ENCODE assay signal across 8 cellular contexts in genomic region chr2:55175254-55176093, GRCh38. TPM values are rescaled to one million over a fixed set of nuclear protein-coding genes. Genes with fewer than 3 reads are reported as not detected.
A peak's percentile ranks its signal among the peaks of the same experiment; 100 is the strongest.
DNase-seq lines count a peak whose midpoint lies in the region; ATAC-seq, FAIRE-seq and TF ChIP-seq lines count a peak whose summit lies in the region.

No MANE protein-coding gene starts in this region.

- 8% methylated on average over 5 of the region's 5 CpGs for WGBS in GM12878 (ENCODE audit: insufficient coverage, insufficient replicate concordance, low lambda C conversion rate, missing lambda C conversion rate)
- WGBS in tibial nerve, 2 donors: 17 to 18% methylated on average over 5 of the region's 5 CpGs

- no peak overlapping the region for H3K9ac ChIP-seq in GM12878 (ENCODE audit: control insufficient read depth, insufficient read depth, low read length)

- TF ChIP-seq POLR2A in GM12878 (IDR thresholded peaks at IDR 0.05; ENCODE audit: low read depth, low read length) (no peak), tibial nerve (IDR thresholded peaks at IDR 0.05) (no peak)

- no peaks in the 10 kb centered on the region for H3K4me1 ChIP-seq in GM12878 (ENCODE audit: control insufficient read depth, insufficient read depth, low read length)
- peaks cover 0 to 13% (median 0%) of the 10 kb centered on the region in 4 donors for H3K4me1 ChIP-seq in tibial nerve
- H3K4me1 ChIP-seq in effector memory CD4-positive, alpha-beta T cell (ENCODE audit: control insufficient read depth, insufficient read depth, low read length, poor library complexity, severe bottlenecking): no peaks in the 10 kb centered on the region

- H3K27me3 ChIP-seq in GM12878 (replicated peaks in 1 of 2; ENCODE audit: control insufficient read depth in 2 of 2, insufficient read depth in 2 of 2, low read length in 1 of 2) (no peaks in the 10 kb centered on the region), tibial nerve (no peaks in the 10 kb centered on the region)
- H3K27me3 ChIP-seq in effector memory CD4-positive, alpha-beta T cell (replicated peaks; ENCODE audit: control insufficient read depth, insufficient read depth, low read length, poor library complexity, severe bottlenecking): no peaks in the 10 kb centered on the region

- no peak overlapping the region for H3K4me2 ChIP-seq in GM12878 (ENCODE audit: control insufficient read depth, insufficient read depth)

- TF ChIP-seq RAD21 in GM12878 (IDR thresholded peaks at IDR 0.05; ENCODE audit: insufficient read depth, low read depth, low read length): peak; percentile 82

- peak; percentile 94 for FAIRE-seq in GM12878 (lab: Jason Lieb, UNC)

- H3K36me3 ChIP-seq in GM12878 (ENCODE audit: control insufficient read depth in 2 of 2, insufficient read depth in 2 of 2, low read length in 1 of 2) (no peaks in the 10 kb centered on the region), tibial nerve (no peaks in the 10 kb centered on the region)
- H3K36me3 ChIP-seq in effector memory CD4-positive, alpha-beta T cell (ENCODE audit: control insufficient read depth, insufficient read depth, low read length): no peaks in the 10 kb centered on the region

- H3K27ac ChIP-seq in GM12878 (ENCODE audit: control insufficient read depth, insufficient read depth) (no peak overlapping the region), tibial nerve (no peak overlapping the region)
- H3K27ac ChIP-seq in effector memory CD4-positive, alpha-beta T cell (ENCODE audit: insufficient read depth, low read length, poor library complexity, severe bottlenecking): no peak overlapping the region

- CTCF ChIA-PET in activated CD4-positive, alpha-beta T cell treated with anti-CD3 and anti-CD28 coated beads, Interleukin-2, amount 10 ng/mL, durations not matched to agents 7 days and 5 days (lab: Charles Lee): interaction anchor here (1.0 to 1.8 kb wide), 4 partner anchors 10 to 281 kb away, joined by 3 to 6 read pairs (median 4); no protein-coding TSS in a partner anchor
- CTCF ChIA-PET in GM12878 (lab: Yijun Ruan, JAX): interaction anchor here (0.7 to 19.0 kb wide), 31 partner anchors 9 to 1068 kb away, joined by 3 to 342 read pairs (median 4); partner anchors contain the start of gene RTN4

- no peaks in the 10 kb centered on the region for H3K79me2 ChIP-seq in GM12878 (ENCODE audit: control insufficient read depth, insufficient read depth, low read length)

- no peak overlapping the region for H3K4me3 Mint-ChIP-seq in activated CD4-positive, alpha-beta T cell treated with anti-CD3 and anti-CD28 coated beads, Interleukin-2, amount 10 ng/mL, durations not matched to agents 7 days and 5 days

- no peaks in the 10 kb centered on the region for H4K20me1 ChIP-seq in GM12878 (ENCODE audit: control insufficient read depth, insufficient read depth)

- peak; percentile 26 for DNase-seq in activated CD4-positive, alpha-beta T cell treated with anti-CD3 and anti-CD28 coated beads, Interleukin-2, amount 10 ng/mL, durations not matched to agents 7 days and 5 days
- no peak for DNase-seq in activated CD4-positive, alpha-beta T cell treated with anti-CD3 and anti-CD28 coated beads, Interleukin-2, amount 50 U/mL, for 4 hours
- peak; percentile 72 for DNase-seq in NCI-H446 treated with DMSO at 0.1 percent for 48 hours (lab: John Stamatoyannopoulos, UW)
- no peak for DNase-seq in GM12878 (ENCODE audit: low read depth, low spot score)
- DNase-seq in iris pigment epithelial cell (ENCODE audit: low read depth): peak; percentile 83
- no peak for DNase-seq in tibial nerve (ENCODE audit: low spot score in 2 of 2)
- DNase-seq in effector memory CD4-positive, alpha-beta T cell: no peak

- POLR2A ChIA-PET in activated CD4-positive, alpha-beta T cell treated with anti-CD3 and anti-CD28 coated beads, Interleukin-2, amount 10 ng/mL, durations not matched to agents 7 days and 5 days (lab: Charles Lee): no interaction called here
- POLR2A ChIA-PET in GM12878 (lab: Charles Lee): no interaction called here

- H3K36me3 Mint-ChIP-seq in activated CD4-positive, alpha-beta T cell treated with anti-CD3 and anti-CD28 coated beads, Interleukin-2, amount 10 ng/mL, durations not matched to agents 7 days and 5 days (ENCODE audit: low read depth): no peaks in the 10 kb centered on the region

- no peak overlapping the region for H3K4me3 ChIP-seq in GM12878
- no peak overlapping the region for H3K4me3 ChIP-seq in tibial nerve
- H3K4me3 ChIP-seq in effector memory CD4-positive, alpha-beta T cell (ENCODE audit: insufficient read depth, low read depth, low read length, poor library complexity, severe bottlenecking): no peak overlapping the region

- peaks cover 2% of the 10 kb centered on the region for H3K4me1 Mint-ChIP-seq in activated CD4-positive, alpha-beta T cell treated with anti-CD3 and anti-CD28 coated beads, Interleukin-2, amount 10 ng/mL, durations not matched to agents 7 days and 5 days

- intact Hi-C loops in GM12878 (cut with micrococcal nuclease; ENCODE audit: unreplicated experiment): loop anchor here (2.0 to 10.0 kb wide), 2 partner anchors 341 to 413 kb away; no protein-coding TSS in a partner anchor

- RAD21 ChIA-PET in GM12878 (lab: Charles Lee; ENCODE audit: unreplicated experiment): interaction anchor here (1.2 to 15.9 kb wide), 13 partner anchors 11 to 413 kb away, joined by 3 to 194 read pairs (median 5); partner anchors contain the start of gene RTN4

- in situ Hi-C loops in GM12878 (cut with MboI): no loop called here

- TF ChIP-seq EP300 in GM12878 (IDR thresholded peaks at IDR 0.05; ENCODE audit: borderline replicate concordance in 1 of 2, control insufficient read depth in 1 of 2, low read depth in 2 of 2, low read length in 2 of 2) (no peak), tibial nerve (IDR thresholded peaks at IDR 0.05) (no peak)

- H3K9me3 Mint-ChIP-seq in activated CD4-positive, alpha-beta T cell treated with anti-CD3 and anti-CD28 coated beads, Interleukin-2, amount 10 ng/mL, durations not matched to agents 7 days and 5 days: no peaks in the 10 kb centered on the region

- H3K27me3 Mint-ChIP-seq in activated CD4-positive, alpha-beta T cell treated with anti-CD3 and anti-CD28 coated beads, Interleukin-2, amount 10 ng/mL, durations not matched to agents 7 days and 5 days: no peaks in the 10 kb centered on the region

- SMC1A ChIA-PET in GM12878 (lab: Charles Lee; ENCODE audit: uncharacterized antibody, unreplicated experiment): interaction anchor here (0.6 to 17.4 kb wide), 23 partner anchors 10 to 510 kb away, joined by 3 to 260 read pairs (median 5); partner anchors contain the start of gene RTN4

- no peak overlapping the region for H3K27ac Mint-ChIP-seq in activated CD4-positive, alpha-beta T cell treated with anti-CD3 and anti-CD28 coated beads, Interleukin-2, amount 10 ng/mL, durations not matched to agents 7 days and 5 days

- H3K9me3 ChIP-seq in GM12878 (replicated peaks; ENCODE audit: control insufficient read depth, insufficient read depth, low read length) (no peaks in the 10 kb centered on the region), tibial nerve (no peaks in the 10 kb centered on the region)
- no peaks in the 10 kb centered on the region for H3K9me3 ChIP-seq in effector memory CD4-positive, alpha-beta T cell (ENCODE audit: control insufficient read depth, low read length)

- ATAC-seq in HG02884 (IDR thresholded peaks at IDR 0.05; ENCODE audit: unreplicated experiment): peak; percentile 66
- peak; percentile 86 for ATAC-seq in GM12878

- peak; percentile 39 to 68 (median 56); a peak in 4 of 6 replicates for TF ChIP-seq CTCF in GM12878 (IDR thresholded peaks at IDR 0.05 in 2 of 3, conservative IDR thresholded peaks at IDR 0.05 in 1 of 3; ENCODE audit: control insufficient read depth in 2 of 3, extremely low read depth in 1 of 3, insufficient read depth in 1 of 3, low read depth in 3 of 3, low read length in 3 of 3)
- TF ChIP-seq CTCF in tibial nerve (IDR thresholded peaks at IDR 0.05): peak; percentile 36 to 71 (median 39)

- H2AFZ ChIP-seq in GM12878 (ENCODE audit: control insufficient read depth, low read depth, low read length): peak overlapping the region; percentile 23

- BruUV-seq in GM12878 (replicated peaks; lab: Mats Ljungman, UMichigan): no TSS peak

RNA-seq across cellular contexts. Expression of gene CLHC1, which starts 56.6 kb away (rescaled TPM):
- total RNA-seq in activated CD4-positive, alpha-beta T cell treated with anti-CD3 and anti-CD28 coated beads, Interleukin-2, amount 10 ng/mL, durations not matched to agents 7 days and 5 days: 10 to 100 TPM in 1 of 2 experiments, 1 to 10 TPM in 1; 9.6 to 11.2 TPM
- 30.4 and 41.7 TPM in 2 replicates for total RNA-seq in GM12878 (2013; cell fraction: nucleolus; rRNA removed)
- total RNA-seq in GM12878 (2014; rRNA removed): 3.2 and 6.2 TPM in 2 replicates
- total RNA-seq in GM12878 (2014; rRNA removed; fragmentation: Illumina TruSeq; extraction: Trizol): 6.1 and 8.7 TPM in 2 replicates
- 4.0 and 6.2 TPM in 2 replicates for total RNA-seq in GM12878 (2021)
- 0.98 TPM for polyA plus RNA-seq in GM12878 (2011; ENCODE audit: low read depth)
- 6.8 and 10.1 TPM in 2 replicates for polyA plus RNA-seq in GM12878 (2011; rRNA removed)
- polyA plus RNA-seq in GM12878 (2011; cell fraction: cytosol; rRNA removed): 1.3 and 2.3 TPM in 2 replicates
- polyA plus RNA-seq in GM12878 (2011; cell fraction: nucleus; rRNA removed): 6.7 and 8.8 TPM in 2 replicates
- polyA plus RNA-seq in GM12878 (2012): 3.8 and 4.1 TPM in 2 replicates
- 3.5 and 4.0 TPM in 2 replicates for polyA plus RNA-seq in GM12878 (2014; fragmentation: Illumina TruSeq; extraction: Trizol)
- 1 to 10 TPM; 2.6 to 3.2 TPM for polyA plus RNA-seq in GM12878 (2014; fragmentation: Nextera tagmentation; extraction: Ambion mirVana)
- 5.1 and 5.7 TPM in 2 replicates for polyA plus RNA-seq in GM12878 (2014; rRNA removed)
- polyA plus RNA-seq in GM12878 (2016; fragmentation: Nextera tagmentation; extraction: Ambion mirVana): 1 to 10 TPM; 4.3 to 5.6 TPM
- polyA minus RNA-seq in GM12878 (2011; rRNA and poly(A)+ RNA removed): 1.5 and 6.6 TPM in 2 replicates
- 2.8 TPM in 1 of 2 replicates, not detected in the other for polyA minus RNA-seq in GM12878 (2011; cell fraction: cytosol; rRNA and poly(A)+ RNA removed)
- 8.7 and 13.1 TPM in 2 replicates for polyA minus RNA-seq in GM12878 (2011; cell fraction: nucleus; rRNA and poly(A)+ RNA removed)
- 10 to 100 TPM in 2 of 4 donors, 1 to 10 TPM in 2; 1.7 to 15.6 (median 9.9) TPM for total RNA-seq in tibial nerve

RNA-seq across cellular contexts. Expression of gene RPS27A, which starts 57.0 kb away (rescaled TPM):
- total RNA-seq in activated CD4-positive, alpha-beta T cell treated with anti-CD3 and anti-CD28 coated beads, Interleukin-2, amount 10 ng/mL, durations not matched to agents 7 days and 5 days: 100 to 1,000 TPM; 788 to 945 TPM
- total RNA-seq in GM12878 (2013; cell fraction: nucleolus; rRNA removed): 210 and 242 TPM in 2 replicates
- total RNA-seq in GM12878 (2014; rRNA removed) (1,715 and 1,919 TPM in 2 replicates), GM12878 (2014; rRNA removed; fragmentation: Illumina TruSeq; extraction: Trizol) (2,577 and 2,600 TPM in 2 replicates), GM12878 (2021) (1,460 and 1,505 TPM in 2 replicates), tibial nerve (1,000 to 10,000 TPM in 3 of 4 donors, 100 to 1,000 TPM in 1; 798 to 1,730 (median 1,241) TPM)
- 3,990 TPM for polyA plus RNA-seq in GM12878 (2011; ENCODE audit: low read depth)
- polyA plus RNA-seq in GM12878 (2011; rRNA removed) (2,736 and 3,509 TPM in 2 replicates), GM12878 (2014; fragmentation: Illumina TruSeq; extraction: Trizol) (1,739 and 2,088 TPM in 2 replicates), GM12878 (2014; fragmentation: Nextera tagmentation; extraction: Ambion mirVana) (1,000 to 10,000 TPM; 3,416 to 4,705 TPM), GM12878 (2014; rRNA removed) (2,025 and 2,160 TPM in 2 replicates), GM12878 (2016; fragmentation: Nextera tagmentation; extraction: Ambion mirVana) (1,000 to 10,000 TPM; 1,779 to 1,833 TPM)
- 1,475 and 1,891 TPM in 2 replicates for polyA plus RNA-seq in GM12878 (2011; cell fraction: cytosol; rRNA removed)
- 520 and 651 TPM in 2 replicates for polyA plus RNA-seq in GM12878 (2011; cell fraction: nucleus; rRNA removed)
- polyA plus RNA-seq in GM12878 (2012): 2,856 and 3,931 TPM in 2 replicates
- polyA minus RNA-seq in GM12878 (2011; rRNA and poly(A)+ RNA removed): 381 and 517 TPM in 2 replicates
- polyA minus RNA-seq in GM12878 (2011; cell fraction: cytosol; rRNA and poly(A)+ RNA removed): 228 and 239 TPM in 2 replicates
- 125 and 194 TPM in 2 replicates for polyA minus RNA-seq in GM12878 (2011; cell fraction: nucleus; rRNA and poly(A)+ RNA removed)

Comparison
In these comparisons a context has a peak if more than half of its experiments do, and no peak if none do; other contexts are left out.
1. DNase-seq: peak in activated CD4-positive, alpha-beta T cell treated with anti-CD3 and anti-CD28 coated beads, Interleukin-2, amount 10 ng/mL, durations not matched to agents 7 days and 5 days (single experiment), NCI-H446 treated with DMSO at 0.1 percent for 48 hours (single experiment) and iris pigment epithelial cell (single experiment); none in activated CD4-positive, alpha-beta T cell treated with anti-CD3 and anti-CD28 coated beads, Interleukin-2, amount 50 U/mL, for 4 hours (0 of 2), GM12878 (single experiment), tibial nerve (0 of 2) and effector memory CD4-positive, alpha-beta T cell (0 of 3).